In genomic region chr2:218710687-218711549, GRCh38 we compare ENCODE assay signal across 8 cellular contexts. TPM values are rescaled to one million over a fixed set of nuclear protein-coding genes. Genes with fewer than 3 reads are reported as not detected.
DNase-seq lines count a peak whose midpoint lies in the region; ATAC-seq, FAIRE-seq and TF ChIP-seq lines count a peak whose summit lies in the region.

Gene TTLL4, plus strand, starts transcription at chr2:218710835. Its CDS starts 26,842 bp downstream, at chr2:218737677.

- no peaks in the 10 kb centered on the region for H3K9me1 ChIP-seq in keratinocyte (ENCODE audit: control insufficient read depth, extremely low read depth, insufficient read depth, low read length)

- peak; percentile 55 to 85 (median 85) for TF ChIP-seq CTCF in keratinocyte (optimal IDR thresholded peaks at IDR 0.05 in 1 of 3, IDR thresholded peaks at IDR 0.05 in 1 of 3, conservative IDR thresholded peaks at IDR 0.05 in 1 of 3; ENCODE audit: extremely low read depth in 1 of 3, insufficient read depth in 2 of 3, low read length in 3 of 3)

- H3K27ac ChIP-seq in keratinocyte (ENCODE audit: control insufficient read depth, insufficient read depth, low read length), result peak within 1 kb of the TSS; percentile 91

- H3K9me3 ChIP-seq in keratinocyte (ENCODE audit: control insufficient read depth, low read depth, low read length), result no peaks in the 10 kb centered on the region

- H3K4me3 ChIP-seq in keratinocyte (ENCODE audit: control insufficient read depth in 2 of 3, extremely low read depth in 1 of 3, insufficient read depth in 2 of 3, low read depth in 1 of 3, low read length in 3 of 3), result peak within 1 kb of the TSS; percentile 90 to 99 (median 98)

- H3K79me2 ChIP-seq in keratinocyte (ENCODE audit: control insufficient read depth, insufficient read depth, low read length), result peaks cover 48% of the 10 kb centered on the region

- DNase-seq in AML-193 (lab: John Stamatoyannopoulos, UW) (peak; percentile 87 to 91), NCI-H446 treated with DMSO at 0.1 percent for 48 hours (lab: John Stamatoyannopoulos, UW) (peak; percentile 86), cerebellar cortex (ENCODE audit: low spot score) (peak; percentile 97), keratinocyte (ENCODE audit: low read depth, low spot score) (peak; percentile 70)
- peak; percentile 96 to 98 for DNase-seq in stimulated activated CD4-positive, alpha-beta T cell treated with anti-CD3 and anti-CD28 coated beads, Interleukin-15, amount 100 ng/mL, for 1 hour (ENCODE audit: low read depth in 1 of 2, low spot score in 1 of 2)

- peak within 1 kb of the TSS; percentile 87 for H3K4me2 ChIP-seq in keratinocyte (ENCODE audit: control insufficient read depth, extremely low read depth, insufficient read depth, low read depth, low read length)

- H3K4me1 ChIP-seq in keratinocyte (ENCODE audit: control insufficient read depth, extremely low read depth, insufficient read depth, low read length), result peaks cover 16% of the 10 kb centered on the region

- H3K27me3 ChIP-seq in keratinocyte (ENCODE audit: control insufficient read depth, extremely low read depth, insufficient read depth, low read length), result no peaks in the 10 kb centered on the region

- H4K20me1 ChIP-seq in keratinocyte (ENCODE audit: control insufficient read depth, extremely low read depth, insufficient read depth, low read length), result no peaks in the 10 kb centered on the region

- dilution Hi-C loops in keratinocyte (cut with MboI; ENCODE audit: extremely low pct_ligation_motif_present, low sequenced_read_pairs), result no loop called here

- ATAC-seq in GM19043 (IDR thresholded peaks at IDR 0.05; ENCODE audit: low read depth, unreplicated experiment), result peak; percentile 90
- ATAC-seq in HG03378 (IDR thresholded peaks at IDR 0.05; ENCODE audit: unreplicated experiment), result peak; percentile 77
- peak; percentile 97 for ATAC-seq in activated CD4-positive, CD25-positive, alpha-beta regulatory T cell treated with anti-CD3 and anti-CD28 coated beads, Interleukin-2, amount 50 U/mL, for 24 hours

- H2AFZ ChIP-seq in keratinocyte (ENCODE audit: control insufficient read depth, low read length), result peak within 1 kb of the TSS; percentile 92

- H3K36me3 ChIP-seq in keratinocyte (ENCODE audit: control insufficient read depth in 2 of 2, extremely low read depth in 1 of 2, insufficient read depth in 2 of 2, low read length in 2 of 2), result peaks cover 0 to 8% of the 10 kb centered on the region in 2 experiments

- no peak for FAIRE-seq in keratinocyte (lab: Jason Lieb, UNC)

- H3K9ac ChIP-seq in keratinocyte (ENCODE audit: control insufficient read depth, extremely low read depth, insufficient read depth, low read length), result peak within 1 kb of the TSS; percentile 94

RNA-seq across cellular contexts. Expression of gene TTLL4, which starts in this region (rescaled TPM):
- 19.6 to 26.3 TPM (median 20.1 TPM) in 3 replicates for polyA plus RNA-seq in keratinocyte
- 6.0 TPM for polyA plus RNA-seq in keratinocyte (2011; ENCODE audit: low read depth)
- 10.2 and 17.3 TPM in 2 replicates for polyA plus RNA-seq in keratinocyte (2011; cell fraction: cytosol; rRNA removed)
- 55.8 and 67.4 TPM in 2 replicates for polyA plus RNA-seq in keratinocyte (2011; cell fraction: nucleus; rRNA removed)
- polyA plus RNA-seq in keratinocyte (2012; ENCODE audit: low replicate concordance), result 11.2 and 16.5 TPM in 2 replicates
- 41.4 to 49.7 TPM (median 45.4 TPM) in 3 replicates for polyA minus RNA-seq in keratinocyte
- polyA minus RNA-seq in keratinocyte (2011; cell fraction: cytosol; rRNA and poly(A)+ RNA removed), result 23.4 TPM
- polyA minus RNA-seq in keratinocyte (2011; cell fraction: nucleus; rRNA and poly(A)+ RNA removed), result 28.2 and 43.6 TPM in 2 replicates

Comparison
In these comparisons a context has a peak if more than half of its experiments do, and no peak if none do; other contexts are left out.
1. Peak in every context shown above with its lines: DNase-seq, ATAC-seq, H3K4me3 ChIP-seq and H3K27ac ChIP-seq.